ENCODE assay signal across 8 cellular contexts in the genomic region with DNA sequence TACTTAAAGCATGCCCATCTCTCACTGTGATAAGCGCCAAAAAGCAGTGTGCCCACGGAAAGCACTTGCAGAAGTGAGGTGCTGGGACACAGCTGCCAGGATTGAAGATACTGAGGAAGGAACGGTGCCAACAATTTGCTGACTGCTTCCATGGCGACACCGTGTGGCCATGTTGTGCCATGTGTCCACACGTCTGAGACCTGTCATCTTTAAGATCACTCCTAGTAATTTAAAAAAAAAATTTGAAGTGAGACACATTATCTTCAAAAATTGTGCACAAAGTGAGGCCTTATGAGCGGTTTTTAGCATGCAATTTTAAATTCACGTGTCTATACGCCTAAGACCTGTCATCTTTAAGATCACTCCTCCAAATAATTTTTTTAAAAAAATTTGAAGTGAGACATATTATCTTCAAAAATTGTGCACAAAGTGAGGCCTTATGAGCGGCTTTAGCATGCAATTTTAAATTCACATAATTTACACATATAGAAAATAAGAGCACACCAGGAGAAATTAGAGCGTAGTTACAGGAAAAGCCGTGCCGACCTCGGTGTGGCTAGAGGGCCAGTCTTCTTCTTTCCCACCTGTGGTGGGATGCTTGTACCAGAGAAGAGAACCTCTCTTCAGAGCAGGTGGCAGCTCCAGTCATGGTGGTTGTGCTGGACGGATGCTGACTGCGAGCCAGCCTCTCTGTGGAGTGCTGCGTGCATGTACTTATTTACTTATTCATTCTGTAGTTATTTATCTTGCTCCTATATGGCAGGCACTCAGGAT. TPM values are rescaled to one million over a fixed set of nuclear protein-coding genes. Genes with fewer than 3 reads are reported as not detected.
DNase-seq lines count a peak whose midpoint lies in the region; ATAC-seq lines count a peak whose summit lies in the region.

No MANE protein-coding gene starts in this region.

- DNase-seq in D341Med (ENCODE audit: low spot score) (peak; percentile 58), HT-29 (ENCODE audit: low spot score) (peak; percentile 70), SHP77 (lab: John Stamatoyannopoulos, UW) (peak; percentile 56 to 64), amygdala (lab: John Stamatoyannopoulos, UW) (peak in 38 of 56 donors; percentile 4 to 74 (median 36)), iPS DF 19.7 (ENCODE audit: low read depth, low spot score) (peak; percentile 38)
- DNase-seq in stimulated activated CD4-positive, alpha-beta T cell treated with anti-CD3 and anti-CD28 coated beads, Interleukin-15, amount 100 ng/mL, for 48 hours (ENCODE audit: low read depth in 2 of 2) = peak; percentile 17 to 51

- ATAC-seq in GM18858 (IDR thresholded peaks at IDR 0.05; ENCODE audit: unreplicated experiment) (no peak), HG03442 (IDR thresholded peaks at IDR 0.05; ENCODE audit: unreplicated experiment) (no peak)

RNA-seq across cellular contexts. Expression of gene FLT4, which starts 21.4 kb away (rescaled TPM):
- 0.31 TPM in 1 of 2 replicates, not detected in the other for total RNA-seq in HT-29 (2014; rRNA removed; shearing (Covaris generic))
